In genomic region chr14:78022059-78022458, GRCh38 we compare ENCODE assay signal across 1 cellular context.
A peak's percentile ranks its signal among the peaks of the same experiment; 100 is the strongest.
TF ChIP-seq lines count a peak whose summit lies in the region.

No MANE protein-coding gene starts in this region.

TF ChIP-seq in K562, 482 proteins besides CTCF, POLR2A, EP300 and RAD21 (continued from another document):
- TF ChIP-seq, protein P1, sequence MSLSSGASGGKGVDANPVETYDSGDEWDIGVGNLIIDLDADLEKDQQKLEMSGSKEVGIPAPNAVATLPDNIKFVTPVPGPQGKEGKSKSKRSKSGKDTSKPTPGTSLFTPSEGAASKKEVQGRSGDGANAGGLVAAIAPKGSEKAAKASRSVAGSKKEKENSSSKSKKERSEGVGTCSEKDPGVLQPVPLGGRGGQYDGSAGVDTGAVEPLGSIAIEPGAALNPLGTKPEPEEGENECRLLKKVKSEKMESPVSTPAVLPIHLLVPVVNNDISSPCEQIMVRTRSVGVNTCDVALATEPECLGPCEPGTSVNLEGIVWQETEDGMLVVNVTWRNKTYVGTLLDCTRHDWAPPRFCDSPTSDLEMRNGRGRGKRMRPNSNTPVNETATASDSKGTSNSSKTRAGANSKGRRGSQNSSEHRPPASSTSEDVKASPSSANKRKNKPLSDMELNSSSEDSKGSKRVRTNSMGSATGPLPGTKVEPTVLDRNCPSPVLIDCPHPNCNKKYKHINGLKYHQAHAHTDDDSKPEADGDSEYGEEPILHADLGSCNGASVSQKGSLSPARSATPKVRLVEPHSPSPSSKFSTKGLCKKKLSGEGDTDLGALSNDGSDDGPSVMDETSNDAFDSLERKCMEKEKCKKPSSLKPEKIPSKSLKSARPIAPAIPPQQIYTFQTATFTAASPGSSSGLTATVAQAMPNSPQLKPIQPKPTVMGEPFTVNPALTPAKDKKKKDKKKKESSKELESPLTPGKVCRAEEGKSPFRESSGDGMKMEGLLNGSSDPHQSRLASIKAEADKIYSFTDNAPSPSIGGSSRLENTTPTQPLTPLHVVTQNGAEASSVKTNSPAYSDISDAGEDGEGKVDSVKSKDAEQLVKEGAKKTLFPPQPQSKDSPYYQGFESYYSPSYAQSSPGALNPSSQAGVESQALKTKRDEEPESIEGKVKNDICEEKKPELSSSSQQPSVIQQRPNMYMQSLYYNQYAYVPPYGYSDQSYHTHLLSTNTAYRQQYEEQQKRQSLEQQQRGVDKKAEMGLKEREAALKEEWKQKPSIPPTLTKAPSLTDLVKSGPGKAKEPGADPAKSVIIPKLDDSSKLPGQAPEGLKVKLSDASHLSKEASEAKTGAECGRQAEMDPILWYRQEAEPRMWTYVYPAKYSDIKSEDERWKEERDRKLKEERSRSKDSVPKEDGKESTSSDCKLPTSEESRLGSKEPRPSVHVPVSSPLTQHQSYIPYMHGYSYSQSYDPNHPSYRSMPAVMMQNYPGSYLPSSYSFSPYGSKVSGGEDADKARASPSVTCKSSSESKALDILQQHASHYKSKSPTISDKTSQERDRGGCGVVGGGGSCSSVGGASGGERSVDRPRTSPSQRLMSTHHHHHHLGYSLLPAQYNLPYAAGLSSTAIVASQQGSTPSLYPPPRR (CRISPR knock-in tag; IDR thresholded peaks at IDR 0.05; ENCODE audit: borderline replicate concordance): no peak
- TF ChIP-seq ZNF507 (tag; conservative IDR thresholded peaks at IDR 0.05): no peak
- TF ChIP-seq KAT8 (IDR thresholded peaks at IDR 0.05; ENCODE audit: low read depth): peak; percentile 64; the same call in 1 of the 2 replicates
- TF ChIP-seq NR3C1 (CRISPR knock-in tag; IDR thresholded peaks at IDR 0.05): no peak
- TF ChIP-seq EHMT2 (IDR thresholded peaks at IDR 0.05): peak; percentile 79
- peak; percentile 85 for TF ChIP-seq SMC3 (conservative IDR thresholded peaks at IDR 0.05; ENCODE audit: insufficient read depth, low read depth, low read length)
- TF ChIP-seq TEAD4 (IDR thresholded peaks at IDR 0.05; ENCODE audit: low read length): 0 out of 2 replicates have a peak, but pooled peaks have one; percentile 30
- TF ChIP-seq TEAD4 (CRISPR knock-in tag; IDR thresholded peaks at IDR 0.05; ENCODE audit: borderline replicate concordance): no peak
- TF ChIP-seq RBM22 (IDR thresholded peaks at IDR 0.05; ENCODE audit: low read depth, low read length, poor library complexity, severe bottlenecking): no peak
- TF ChIP-seq CBX3 (IDR thresholded peaks at IDR 0.05; ENCODE audit: borderline replicate concordance in 1 of 2, low read length in 2 of 2): peak in 1 of 2 experiments; percentile 74; a peak in 1 of 3 replicates
- TF ChIP-seq HMG20B (CRISPR knock-in tag; IDR thresholded peaks at IDR 0.05): no peak
- TF ChIP-seq CREM (IDR thresholded peaks at IDR 0.05; ENCODE audit: low read depth): 0 out of 2 replicates have a peak, but pooled peaks have one; percentile 25
